Comparison of ENCODE assay signal across 8 cellular contexts in the genomic region with DNA sequence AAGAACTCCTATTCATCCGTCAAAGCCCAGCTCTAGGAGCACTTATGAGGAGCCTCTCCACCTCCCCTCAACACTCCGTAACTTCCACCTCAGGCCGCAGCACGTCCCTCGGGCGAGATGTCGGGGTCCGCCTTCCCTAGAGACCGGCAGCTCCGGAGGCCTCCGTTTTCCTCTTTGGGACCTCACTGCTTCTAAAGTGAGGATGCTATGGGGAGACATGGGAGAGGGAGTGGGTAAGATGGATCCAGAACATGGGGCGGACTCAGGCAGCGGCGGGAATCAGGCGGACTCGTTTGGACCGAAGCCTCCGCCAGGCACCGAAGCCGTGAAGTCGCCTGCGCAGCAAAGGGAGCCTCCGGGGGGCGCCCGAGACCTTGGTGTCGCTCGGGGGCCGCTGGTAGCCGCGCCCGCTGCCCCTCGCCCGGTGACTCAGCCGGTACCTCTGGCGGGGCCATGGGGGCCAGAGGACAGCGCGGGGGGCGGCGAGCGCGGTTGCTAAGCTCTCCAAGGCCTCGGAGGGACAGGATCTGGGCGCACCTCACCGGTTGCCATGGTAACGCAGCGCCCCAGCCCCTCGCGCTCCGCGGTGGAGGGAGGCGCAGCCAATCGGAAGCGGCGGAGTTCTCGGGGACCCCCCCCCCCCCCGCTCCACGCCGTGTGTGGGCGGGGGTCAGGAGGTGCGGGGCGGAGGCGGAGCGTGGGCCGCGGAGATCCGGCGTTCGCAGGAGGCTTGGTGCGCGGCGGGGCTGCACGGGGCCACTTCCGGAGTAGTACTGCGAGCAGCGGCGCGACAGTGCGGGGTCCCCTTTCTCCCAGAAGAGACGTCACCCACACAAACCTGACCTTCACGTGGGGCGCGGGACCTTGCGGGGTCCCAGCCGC. TPM values are rescaled to one million over a fixed set of nuclear protein-coding genes. Genes with fewer than 3 reads are reported as not detected.
DNase-seq lines count a peak whose midpoint lies in the region; ATAC-seq and TF ChIP-seq lines count a peak whose summit lies in the region.

No MANE protein-coding gene starts in this region.

- DNase-seq in A673 (ENCODE audit: low spot score) (peak; percentile 82), GM19238 (ENCODE audit: insufficient read length, low spot score) (peak; percentile 62), OCI-LY7 (ENCODE audit: low spot score) (peak; percentile 77), fibroblast of pulmonary artery (ENCODE audit: low read depth) (peak; percentile 72), neural progenitor cell (ENCODE audit: low spot score) (peak; percentile 81), testis (peak; percentile 78)

- peak overlapping the region; percentile 1; the same call in 1 of the 2 replicates for H2AFZ ChIP-seq in OCI-LY7 (ENCODE audit: low read length)
- H2AFZ ChIP-seq in neural progenitor cell (replicated peaks): no peak overlapping the region

- BruUV-seq in A673 (replicated peaks; lab: Mats Ljungman, UMichigan): no TSS peak
- BruUV-seq in OCI-LY7 (replicated peaks; lab: Mats Ljungman, UMichigan): no TSS peak

- H3K79me2 ChIP-seq in OCI-LY7 (ENCODE audit: insufficient read depth, low read depth, low read length) (no peaks in the 10 kb centered on the region), neural progenitor cell (ENCODE audit: low read depth) (no peaks in the 10 kb centered on the region)

- ATAC-seq in activated T-helper 17 cell treated with anti-CD3 and anti-CD28 coated beads, Interleukin-2, amount 50 U/mL, for 72 hours (replicated peaks): peak; percentile 15
- no peak for ATAC-seq in HG02981 (IDR thresholded peaks at IDR 0.05; ENCODE audit: unreplicated experiment)

- H3K9me3 ChIP-seq in A673 (ENCODE audit: low read depth, low read length, poor library complexity, severe bottlenecking): no peaks in the 10 kb centered on the region
- no peaks in the 10 kb centered on the region for H3K9me3 ChIP-seq in OCI-LY7 (ENCODE audit: low read length)
- H3K9me3 ChIP-seq in neural progenitor cell (ENCODE audit: low read depth): no peaks in the 10 kb centered on the region
- H3K9me3 ChIP-seq in testis: no peaks in the 10 kb centered on the region

- peaks cover 11% of the 10 kb centered on the region for H3K4me1 Mint-ChIP-seq in activated T-helper 17 cell treated with anti-CD3 and anti-CD28 coated beads, Interleukin-2, amount 50 U/mL, for 72 hours
- peaks cover 25% of the 10 kb centered on the region for H3K4me1 Mint-ChIP-seq in neural progenitor cell

- no peaks in the 10 kb centered on the region for H3K9me2 ChIP-seq in OCI-LY7 (ENCODE audit: insufficient read depth, low read length)

- H3K36me3 Mint-ChIP-seq in activated T-helper 17 cell treated with anti-CD3 and anti-CD28 coated beads, Interleukin-2, amount 50 U/mL, for 72 hours (ENCODE audit: low read depth): peaks cover 29% of the 10 kb centered on the region
- no peaks in the 10 kb centered on the region for H3K36me3 Mint-ChIP-seq in neural progenitor cell

- H3K27ac ChIP-seq in A673 (ENCODE audit: low read depth, low read length, poor library complexity, severe bottlenecking) (no peak overlapping the region), OCI-LY7 (ENCODE audit: low read depth, low read length, poor library complexity, severe bottlenecking) (no peak overlapping the region), neural progenitor cell (no peak overlapping the region), testis (peak overlapping the region; percentile 22 to 68)

- no peak for TF ChIP-seq POLR2A in testis (IDR thresholded peaks at IDR 0.05)

- H4K20me1 ChIP-seq in OCI-LY7 (ENCODE audit: insufficient read depth, low read length) (no peaks in the 10 kb centered on the region), neural progenitor cell (ENCODE audit: low read depth) (peaks cover 79% of the 10 kb centered on the region)

- H3K27me3 ChIP-seq in A673 (replicated peaks; ENCODE audit: insufficient read depth, low read depth, low read length, poor library complexity) (no peaks in the 10 kb centered on the region), neural progenitor cell (peaks cover 94% of the 10 kb centered on the region), testis (no peaks in the 10 kb centered on the region)

- no peaks in the 10 kb centered on the region for H3K9me3 Mint-ChIP-seq in activated T-helper 17 cell treated with anti-CD3 and anti-CD28 coated beads, Interleukin-2, amount 50 U/mL, for 72 hours
- no peaks in the 10 kb centered on the region for H3K9me3 Mint-ChIP-seq in neural progenitor cell

- H3K4me3 Mint-ChIP-seq in activated T-helper 17 cell treated with anti-CD3 and anti-CD28 coated beads, Interleukin-2, amount 50 U/mL, for 72 hours: peak overlapping the region; percentile 80
- H3K4me3 Mint-ChIP-seq in neural progenitor cell: peak overlapping the region; percentile 85

- H3K36me3 ChIP-seq in A673 (ENCODE audit: insufficient read depth, low read length, poor library complexity, severe bottlenecking) (no peaks in the 10 kb centered on the region), OCI-LY7 (ENCODE audit: insufficient read depth, low read length) (no peaks in the 10 kb centered on the region), neural progenitor cell (no peaks in the 10 kb centered on the region), testis (ENCODE audit: low read depth, missing control alignments) (no peaks in the 10 kb centered on the region)

- peak overlapping the region; percentile 66 for H3K27ac Mint-ChIP-seq in activated T-helper 17 cell treated with anti-CD3 and anti-CD28 coated beads, Interleukin-2, amount 50 U/mL, for 72 hours
- peak overlapping the region; percentile 50 for H3K27ac Mint-ChIP-seq in neural progenitor cell

- WGBS in testis, 2 donors: 26 to 32% methylated on average over 16 to 57 of the region's 84 CpGs

- peaks cover 6% of the 10 kb centered on the region for H3K27me3 Mint-ChIP-seq in activated T-helper 17 cell treated with anti-CD3 and anti-CD28 coated beads, Interleukin-2, amount 50 U/mL, for 72 hours
- H3K27me3 Mint-ChIP-seq in neural progenitor cell (ENCODE audit: insufficient read depth, low read depth): peaks cover 30% of the 10 kb centered on the region

- peaks cover 17% of the 10 kb centered on the region for H3K4me1 ChIP-seq in A673 (ENCODE audit: insufficient read depth, low read length, poor library complexity, severe bottlenecking)
- peaks cover 32% of the 10 kb centered on the region for H3K4me1 ChIP-seq in OCI-LY7 (ENCODE audit: insufficient read depth, low read length, poor library complexity, severe bottlenecking)
- H3K4me1 ChIP-seq in neural progenitor cell: peaks cover 18% of the 10 kb centered on the region
- peaks cover 13% of the 10 kb centered on the region for H3K4me1 ChIP-seq in testis

- CTCF ChIA-PET in A673 (lab: Charles Lee) (interaction anchor here (0.6 to 2.4 kb wide), 4 partner anchors 145 to 252 kb away, joined by 4 to 13 read pairs (median 6); no protein-coding TSS in a partner anchor), OCI-LY7 (lab: Charles Lee; ENCODE audit: unreplicated experiment) (interaction anchor here (0.6 kb wide), 3 partner anchors 10 to 270 kb away, joined by 3 read pairs; no protein-coding TSS in a partner anchor)

- TF ChIP-seq CTCF in A673 (conservative IDR thresholded peaks at IDR 0.05; ENCODE audit: low read depth, low read length): peak; percentile 81
- peak; percentile 88 for TF ChIP-seq CTCF in OCI-LY7 (conservative IDR thresholded peaks at IDR 0.05; ENCODE audit: low read length)
- peak; percentile 47 for TF ChIP-seq CTCF in fibroblast of pulmonary artery (IDR thresholded peaks at IDR 0.05; ENCODE audit: low read length, missing control alignments)
- peak; percentile 65 for TF ChIP-seq CTCF in neural progenitor cell (IDR thresholded peaks at IDR 0.05)
- peak; percentile 36 to 50 (median 39) for TF ChIP-seq CTCF in testis (IDR thresholded peaks at IDR 0.05)

- POLR2A ChIA-PET in A673 (lab: Charles Lee; ENCODE audit: low non-redundant PET) (no interaction called here), OCI-LY7 (lab: Charles Lee) (interaction anchor here (0.7 kb wide), 1 partner anchor 10 kb away, joined by 5 read pairs; no protein-coding TSS in a partner anchor)

- intact Hi-C loops in A673 (cut with micrococcal nuclease; ENCODE audit: unreplicated experiment): loop anchor here (1.0 kb wide), 1 partner anchor 191 kb away; no protein-coding TSS in a partner anchor
- intact Hi-C loops in OCI-LY7 (cut with micrococcal nuclease; ENCODE audit: unreplicated experiment): loop anchor here (5.0 kb wide), 1 partner anchor 284 kb away; a partner anchor contains a TSS
- intact Hi-C loops in testis (cut with DNase I; ENCODE audit: low total_unique reads): loop anchor here (2.0 to 5.0 kb wide), 2 partner anchors 191 to 299 kb away; no protein-coding TSS in a partner anchor

- H3K9ac ChIP-seq in neural progenitor cell: no peak overlapping the region

- H3K4me2 ChIP-seq in OCI-LY7 (ENCODE audit: low read length) (peak overlapping the region; percentile 80), neural progenitor cell (peak overlapping the region; percentile 80)

- peaks cover 52% of the 10 kb centered on the region for H3F3A ChIP-seq in neural progenitor cell (ENCODE audit: low read depth)

- peak overlapping the region; percentile 58 for H3K4me3 ChIP-seq in A673 (ENCODE audit: low read depth, low read length, poor library complexity, severe bottlenecking)
- peak overlapping the region; percentile 68 for H3K4me3 ChIP-seq in OCI-LY7 (ENCODE audit: low read depth, low read length, poor library complexity, severe bottlenecking)
- H3K4me3 ChIP-seq in fibroblast of pulmonary artery (replicated peaks; ENCODE audit: low read depth, low read length): peak overlapping the region; percentile 64
- H3K4me3 ChIP-seq in neural progenitor cell: peak overlapping the region; percentile 48
- peak overlapping the region; percentile 66 to 81 for H3K4me3 ChIP-seq in testis

RNA-seq across cellular contexts. Expression of a gene that starts 1.3 kb away (rescaled TPM):
- total RNA-seq in A673 (2021) (0.84 and 1.5 TPM in 2 replicates), OCI-LY7 (2022) (0.32 TPM in 1 of 2 replicates, not detected in the other), neural progenitor cell (ENCODE audit: low replicate concordance) (0.62 TPM in 1 of 2 replicates, not detected in the other), testis (10 to 100 TPM; 36.1 to 38.4 TPM)
- 0.19 TPM in 1 of 2 replicates, not detected in the other for total RNA-seq in OCI-LY7 (2014; rRNA removed; shearing (Covaris generic))
- 10 to 100 TPM; 22.8 to 24.4 TPM for total RNA-seq in activated T-helper 17 cell treated with anti-CD3 and anti-CD28 coated beads, Interleukin-2, amount 50 U/mL, for 72 hours
- 8.7 TPM for polyA plus RNA-seq in testis (ENCODE audit: insufficient read depth, low read depth, low replicate concordance)

RNA-seq across cellular contexts. Expression of a gene that starts 11.8 kb away (rescaled TPM):
- total RNA-seq in A673 (2021) (30.7 and 33.1 TPM in 2 replicates), OCI-LY7 (2022) (18.2 and 21.9 TPM in 2 replicates), neural progenitor cell (ENCODE audit: low replicate concordance) (5.4 and 23.1 TPM in 2 replicates), testis (10 to 100 TPM; 46.3 to 55.1 TPM)
- 18.8 and 24.0 TPM in 2 replicates for total RNA-seq in OCI-LY7 (2014; rRNA removed; shearing (Covaris generic))
- total RNA-seq in activated T-helper 17 cell treated with anti-CD3 and anti-CD28 coated beads, Interleukin-2, amount 50 U/mL, for 72 hours: 10 to 100 TPM; 20.7 to 39.3 TPM
- 46.3 TPM for polyA plus RNA-seq in testis (ENCODE audit: insufficient read depth, low read depth, low replicate concordance)

RNA-seq across cellular contexts. Expression of a gene that starts 23.7 kb away (rescaled TPM):
- total RNA-seq in A673 (2021): 51.1 and 60.8 TPM in 2 replicates
- total RNA-seq in OCI-LY7 (2014; rRNA removed; shearing (Covaris generic)): 26.5 and 30.4 TPM in 2 replicates
- total RNA-seq in OCI-LY7 (2022): 35.1 and 42.6 TPM in 2 replicates
- total RNA-seq in activated T-helper 17 cell treated with anti-CD3 and anti-CD28 coated beads, Interleukin-2, amount 50 U/mL, for 72 hours: 10 to 100 TPM; 36.9 to 40.2 TPM
- 21.1 and 28.0 TPM in 2 replicates for total RNA-seq in neural progenitor cell (ENCODE audit: low replicate concordance)
- total RNA-seq in testis: 10 to 100 TPM; 91.9 to 93.3 TPM
- 32.6 TPM for polyA plus RNA-seq in testis (ENCODE audit: insufficient read depth, low read depth, low replicate concordance)

RNA-seq across cellular contexts. Expression of a gene that starts 28.5 kb away (rescaled TPM):
- total RNA-seq in A673 (2021) (0.80 and 1.0 TPM in 2 replicates), OCI-LY7 (2022) (not detected in 2 replicates), neural progenitor cell (ENCODE audit: low replicate concordance) (3.4 and 7.2 TPM in 2 replicates), testis (1 to 10 TPM; 1.7 to 1.8 TPM)
- not detected in 2 replicates for total RNA-seq in OCI-LY7 (2014; rRNA removed; shearing (Covaris generic))
- under 1 TPM in 1 of 2 donors, not detected in 1; 0.09 TPM for total RNA-seq in activated T-helper 17 cell treated with anti-CD3 and anti-CD28 coated beads, Interleukin-2, amount 50 U/mL, for 72 hours
- 1.8 TPM for polyA plus RNA-seq in testis (ENCODE audit: insufficient read depth, low read depth, low replicate concordance)

Comparison
In these comparisons a context has a peak if more than half of its experiments do, and no peak if none do; other contexts are left out.
1. H3K27ac ChIP-seq: peak in testis (2 of 2); none in A673 (single experiment), OCI-LY7 (single experiment) and neural progenitor cell (single experiment).
2. Peak in every context shown above with its lines, with median percentiles within 50 percentile points of each other: DNase-seq, H3K4me3 ChIP-seq and CTCF ChIP-seq.